ENCODE assay signal across 8 cellular contexts in genomic region chr6:20401403-20402180, GRCh38. TPM values are rescaled to one million over a fixed set of nuclear protein-coding genes. Genes with fewer than 3 reads are reported as not detected.
DNase-seq lines count a peak whose midpoint lies in the region; ATAC-seq and TF ChIP-seq lines count a peak whose summit lies in the region.

Gene E2F3 (plus strand): TSS chr6:20401879. CDS start chr6:20402233, 354 bp downstream.

- CTCF ChIA-PET in CD8-positive, alpha-beta T cell (lab: Charles Lee): interaction anchor here (1.1 to 3.7 kb wide), 4 partner anchors 61 to 128 kb away, joined by 4 to 17 read pairs (median 4); no protein-coding TSS in a partner anchor

- peaks cover 41% of the 10 kb centered on the region for H3K4me1 Mint-ChIP-seq in CD8-positive, alpha-beta T cell (ENCODE audit: low read depth)

- TF ChIP-seq CTCF in CD8-positive, alpha-beta T cell (IDR thresholded peaks at IDR 0.05): no peak
- no peak for TF ChIP-seq CTCF in lower lobe of right lung (IDR thresholded peaks at IDR 0.05)

- H3K36me3 ChIP-seq in CD8-positive, alpha-beta T cell (ENCODE audit: insufficient read depth, low read length): no peaks in the 10 kb centered on the region
- H3K36me3 ChIP-seq in ectodermal cell (ENCODE audit: control insufficient read depth, insufficient read depth, low read length): no peaks in the 10 kb centered on the region
- no peaks in the 10 kb centered on the region for H3K36me3 ChIP-seq in lower lobe of right lung

- peaks cover 7% of the 10 kb centered on the region for H3K36me3 Mint-ChIP-seq in CD8-positive, alpha-beta T cell

- POLR2A ChIA-PET in CD8-positive, alpha-beta T cell (lab: Charles Lee): interaction anchor here (1.0 to 4.1 kb wide), 3 partner anchors 31 to 82 kb away, joined by 3 to 44 read pairs (median 6); no protein-coding TSS in a partner anchor

- WGBS in ectodermal cell, 2 experiments: 0% methylated on average over 52 to 55 of the region's 57 CpGs

- H3K27ac ChIP-seq in CD8-positive, alpha-beta T cell (ENCODE audit: low read depth, low read length): peak within 1 kb of the TSS; percentile 63
- peak within 1 kb of the TSS; percentile 94 for H3K27ac ChIP-seq in ectodermal cell (ENCODE audit: insufficient read depth, low read depth, low read length, poor library complexity, severe bottlenecking)
- H3K27ac ChIP-seq in lower lobe of right lung: peak within 1 kb of the TSS; percentile 81

- H3K27me3 Mint-ChIP-seq in CD8-positive, alpha-beta T cell (ENCODE audit: low read depth): no peaks in the 10 kb centered on the region

- no peaks in the 10 kb centered on the region for H3K9me3 ChIP-seq in CD8-positive, alpha-beta T cell (ENCODE audit: low read length)
- H3K9me3 ChIP-seq in ectodermal cell (ENCODE audit: control insufficient read depth, low read length) (no peaks in the 10 kb centered on the region), lower lobe of right lung (no peaks in the 10 kb centered on the region)

- intact Hi-C loops in CD8-positive, alpha-beta T cell (cut with DNase I, micrococcal nuclease): loop anchor here (1.0 to 5.0 kb wide), 7 partner anchors 35 to 1191 kb away; partner anchors contain the start of genes MBOAT1 (in 2 of the 2) and SOX4 (in 1 of the 2)
- intact Hi-C loops in lower lobe of right lung (cut with DNase I): loop anchor here (10.0 kb wide), 1 partner anchor 123 kb away; no protein-coding TSS in a partner anchor

- H3K4me1 ChIP-seq in CD8-positive, alpha-beta T cell (ENCODE audit: insufficient read depth, low read length): peaks cover 10% of the 10 kb centered on the region
- H3K4me1 ChIP-seq in ectodermal cell (ENCODE audit: control insufficient read depth, insufficient read depth, low read length) (no peaks in the 10 kb centered on the region), lower lobe of right lung (peaks cover 12% of the 10 kb centered on the region)

- no peaks in the 10 kb centered on the region for H3K9me3 Mint-ChIP-seq in CD8-positive, alpha-beta T cell

- ATAC-seq in CD8-positive, alpha-beta T cell: peak; percentile 83
- ATAC-seq in GM19467 (IDR thresholded peaks at IDR 0.05; ENCODE audit: unreplicated experiment) (peak; percentile 83), lower lobe of right lung (peak; percentile 96)

- H3K27me3 ChIP-seq in CD8-positive, alpha-beta T cell (ENCODE audit: insufficient read depth, low read length): no peaks in the 10 kb centered on the region
- no peaks in the 10 kb centered on the region for H3K27me3 ChIP-seq in ectodermal cell (ENCODE audit: control insufficient read depth, insufficient read depth, low read length, poor library complexity, severe bottlenecking)
- H3K27me3 ChIP-seq in lower lobe of right lung (ENCODE audit: low read depth): no peaks in the 10 kb centered on the region

- H3K4me3 ChIP-seq in CD8-positive, alpha-beta T cell (ENCODE audit: low read depth, low read length): peak within 1 kb of the TSS; percentile 71
- peak within 1 kb of the TSS; percentile 78 for H3K4me3 ChIP-seq in ectodermal cell (ENCODE audit: insufficient read depth, low read depth, low read length)
- peak within 1 kb of the TSS; percentile 79 for H3K4me3 ChIP-seq in lower lobe of right lung

- peak; percentile 98 to 100 (median 98) for DNase-seq in CD8-positive, alpha-beta T cell
- DNase-seq in HS-27A (ENCODE audit: low read depth): peak; percentile 99
- DNase-seq in NK-92 (lab: John Stamatoyannopoulos, UW; ENCODE audit: unreplicated experiment): peak; percentile 96
- DNase-seq in activated CD8-positive, alpha-beta memory T cell treated with anti-CD3 and anti-CD28 coated beads for 1 hour (ENCODE audit: extremely low read depth in 1 of 2, low read depth in 1 of 2): peak; percentile 98 to 99
- DNase-seq in lower lobe of right lung: peak; percentile 100
- DNase-seq in stimulated activated CD4-positive, alpha-beta T cell treated with anti-CD3 and anti-CD28 coated beads, TNF-alpha, amount 100 ng/mL, for 24 hours (ENCODE audit: low read depth in 3 of 3): peak; percentile 97 to 99 (median 98)

- peak within 1 kb of the TSS; percentile 72 for H3K27ac Mint-ChIP-seq in CD8-positive, alpha-beta T cell

- H3K4me3 Mint-ChIP-seq in CD8-positive, alpha-beta T cell: peak within 1 kb of the TSS; percentile 96

RNA-seq across cellular contexts. Expression of gene E2F3, which starts in this region (rescaled TPM):
- 1 to 10 TPM; 5.0 to 6.2 TPM for total RNA-seq in CD8-positive, alpha-beta T cell
- 40.5 TPM for polyA plus RNA-seq in ectodermal cell (2013, experiment 1 of 4)
- polyA plus RNA-seq in ectodermal cell (2013, experiment 2 of 4): 41.3 TPM
- polyA plus RNA-seq in ectodermal cell (2013, experiment 3 of 4): 23.9 TPM
- polyA plus RNA-seq in ectodermal cell (2013, experiment 4 of 4): 26.5 TPM
- total RNA-seq in lower lobe of right lung: 9.8 TPM

Comparison
In these comparisons a context has a peak if more than half of its experiments do, and no peak if none do; other contexts are left out.
1. Peak in every context shown above with its lines: DNase-seq, ATAC-seq, H3K4me3 ChIP-seq and H3K27ac ChIP-seq.